1 cellular context compared by ENCODE assay signal in the genomic region with DNA sequence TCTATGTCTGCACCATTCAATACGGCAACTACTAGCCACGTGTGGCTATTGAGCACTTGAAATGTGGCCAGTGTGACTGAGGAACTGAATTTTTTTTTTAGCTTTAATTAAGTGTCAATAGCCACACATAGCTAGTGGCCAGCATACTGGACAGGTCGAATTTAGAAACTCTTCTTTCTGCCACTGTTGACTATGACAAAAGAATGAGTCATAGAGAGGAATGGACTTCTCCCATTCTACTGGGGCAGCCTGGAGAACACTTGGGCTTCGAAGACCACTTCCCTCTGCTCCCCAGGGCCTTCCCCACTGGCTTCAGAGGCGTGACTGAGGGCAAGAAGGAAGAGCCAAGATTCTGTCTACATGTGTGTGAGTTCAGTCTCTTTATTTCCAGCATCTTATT.
TF ChIP-seq lines count a peak whose summit lies in the region.

No MANE protein-coding gene starts in this region.

TF ChIP-seq in K562, 482 proteins besides CTCF, POLR2A, EP300 and RAD21:
- TF ChIP-seq JUND (IDR thresholded peaks at IDR 0.05; ENCODE audit: borderline replicate concordance, low read depth, low read length): peak; percentile 65
- peak; percentile 15; the same call in 1 of the 3 replicates for TF ChIP-seq JUND (tag; IDR thresholded peaks at IDR 0.05; ENCODE audit: borderline replicate concordance, low read depth, low read length)
- TF ChIP-seq CCNT2 (IDR thresholded peaks at IDR 0.05; ENCODE audit: borderline replicate concordance, extremely low read depth, insufficient read length, low read depth, low read length): no peak
- TF ChIP-seq, protein P1, sequence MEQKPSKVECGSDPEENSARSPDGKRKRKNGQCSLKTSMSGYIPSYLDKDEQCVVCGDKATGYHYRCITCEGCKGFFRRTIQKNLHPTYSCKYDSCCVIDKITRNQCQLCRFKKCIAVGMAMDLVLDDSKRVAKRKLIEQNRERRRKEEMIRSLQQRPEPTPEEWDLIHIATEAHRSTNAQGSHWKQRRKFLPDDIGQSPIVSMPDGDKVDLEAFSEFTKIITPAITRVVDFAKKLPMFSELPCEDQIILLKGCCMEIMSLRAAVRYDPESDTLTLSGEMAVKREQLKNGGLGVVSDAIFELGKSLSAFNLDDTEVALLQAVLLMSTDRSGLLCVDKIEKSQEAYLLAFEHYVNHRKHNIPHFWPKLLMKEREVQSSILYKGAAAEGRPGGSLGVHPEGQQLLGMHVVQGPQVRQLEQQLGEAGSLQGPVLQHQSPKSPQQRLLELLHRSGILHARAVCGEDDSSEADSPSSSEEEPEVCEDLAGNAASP (IDR thresholded peaks at IDR 0.05): no peak
- TF ChIP-seq, protein P2, sequence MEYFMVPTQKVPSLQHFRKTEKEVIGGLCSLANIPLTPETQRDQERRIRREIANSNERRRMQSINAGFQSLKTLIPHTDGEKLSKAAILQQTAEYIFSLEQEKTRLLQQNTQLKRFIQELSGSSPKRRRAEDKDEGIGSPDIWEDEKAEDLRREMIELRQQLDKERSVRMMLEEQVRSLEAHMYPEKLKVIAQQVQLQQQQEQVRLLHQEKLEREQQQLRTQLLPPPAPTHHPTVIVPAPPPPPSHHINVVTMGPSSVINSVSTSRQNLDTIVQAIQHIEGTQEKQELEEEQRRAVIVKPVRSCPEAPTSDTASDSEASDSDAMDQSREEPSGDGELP (CRISPR knock-in tag; IDR thresholded peaks at IDR 0.05; ENCODE audit: borderline replicate concordance): no peak
- TF ChIP-seq NELFE (IDR thresholded peaks at IDR 0.05; ENCODE audit: insufficient read depth, insufficient read length): no peak
- no peak for TF ChIP-seq FOXM1 (IDR thresholded peaks at IDR 0.05; ENCODE audit: low read depth)
- TF ChIP-seq FOXM1 (CRISPR knock-in tag; IDR thresholded peaks at IDR 0.05; ENCODE audit: low read depth): no peak
- peak; percentile 86 for TF ChIP-seq FOSL1 (tag; conservative IDR thresholded peaks at IDR 0.05)
- TF ChIP-seq RUNX1 (IDR thresholded peaks at IDR 0.05; ENCODE audit: low read depth): no peak
- TF ChIP-seq, protein P3, sequence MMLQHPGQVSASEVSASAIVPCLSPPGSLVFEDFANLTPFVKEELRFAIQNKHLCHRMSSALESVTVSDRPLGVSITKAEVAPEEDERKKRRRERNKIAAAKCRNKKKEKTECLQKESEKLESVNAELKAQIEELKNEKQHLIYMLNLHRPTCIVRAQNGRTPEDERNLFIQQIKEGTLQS (IDR thresholded peaks at IDR 0.05): peak; percentile 53
- TF ChIP-seq, protein P3 (CRISPR knock-in tag; conservative IDR thresholded peaks at IDR 0.05): no peak
